16 cellular contexts compared by ENCODE assay signal in genomic region chr1:93576346-93576745, GRCh38.
DNase-seq lines count a peak whose midpoint lies in the region; ATAC-seq and TF ChIP-seq lines count a peak whose summit lies in the region.
"Had no signal": no experiment of that assay in that cellular context is flagged by ENCODE, and none has a peak within 500 bp of the region (broad histone marks: within the 10 kb centered on the region; RNA-seq: fewer than 3 reads in every experiment).

No MANE protein-coding gene starts in this region.

- CTCF ChIA-PET in activated CD4-positive, alpha-beta T cell treated with anti-CD3 and anti-CD28 coated beads for 36 hours (lab: Charles Lee) = interaction anchor here (0.6 to 1.2 kb wide), 2 partner anchors 11 to 21 kb away, joined by 3 read pairs; no protein-coding TSS in a partner anchor

- no peaks in the 10 kb centered on the region for H3K9me3 Mint-ChIP-seq in neural crest cell
- H3K9me3 Mint-ChIP-seq in activated CD4-positive, alpha-beta T cell treated with anti-CD3 and anti-CD28 coated beads for 36 hours (ENCODE audit: low read depth) = no peaks in the 10 kb centered on the region
- H3K9me3 Mint-ChIP-seq: activated naive CD4-positive, alpha-beta T cell treated with anti-CD3 and anti-CD28 coated beads, Interleukin-2, amount 50 U/mL, for 24 hours; H9 had no signal

- H3K36me3 ChIP-seq in ectodermal cell (ENCODE audit: control insufficient read depth, insufficient read depth, low read length) = no peaks in the 10 kb centered on the region
- H3K36me3 ChIP-seq: neutrophil had no signal

- no peaks in the 10 kb centered on the region for H3K9me3 ChIP-seq in ectodermal cell (ENCODE audit: control insufficient read depth, low read length)
- H3K9me3 ChIP-seq: BLaER1 treated with 17β-estradiol and CSF1 and Interleukin-3, amounts not matched to agents 10 nM and 100 nM; neutrophil had no signal

- no peaks in the 10 kb centered on the region for H3K27me3 Mint-ChIP-seq in neural crest cell (ENCODE audit: low read depth)
- H3K27me3 Mint-ChIP-seq in activated CD4-positive, alpha-beta T cell treated with anti-CD3 and anti-CD28 coated beads for 36 hours = no peaks in the 10 kb centered on the region
- H3K27me3 Mint-ChIP-seq: activated naive CD4-positive, alpha-beta T cell treated with anti-CD3 and anti-CD28 coated beads, Interleukin-2, amount 50 U/mL, for 24 hours had no signal

- H3K27ac Mint-ChIP-seq in neural crest cell (ENCODE audit: unreplicated experiment) = peak overlapping the region; percentile 98
- no peak overlapping the region for H3K27ac Mint-ChIP-seq in activated CD4-positive, alpha-beta T cell treated with anti-CD3 and anti-CD28 coated beads for 36 hours
- H3K27ac Mint-ChIP-seq: activated naive CD4-positive, alpha-beta T cell treated with anti-CD3 and anti-CD28 coated beads, Interleukin-2, amount 50 U/mL, for 24 hours had no signal

- peak overlapping the region; percentile 1 for H3K4me3 Mint-ChIP-seq in neural crest cell
- no peak overlapping the region for H3K4me3 Mint-ChIP-seq in activated CD4-positive, alpha-beta T cell treated with anti-CD3 and anti-CD28 coated beads for 36 hours
- H3K4me3 Mint-ChIP-seq: activated naive CD4-positive, alpha-beta T cell treated with anti-CD3 and anti-CD28 coated beads, Interleukin-2, amount 50 U/mL, for 24 hours; H9 had no signal

- peaks cover 34% of the 10 kb centered on the region for H3K4me1 Mint-ChIP-seq in neural crest cell
- H3K4me1 Mint-ChIP-seq in activated CD4-positive, alpha-beta T cell treated with anti-CD3 and anti-CD28 coated beads for 36 hours = no peaks in the 10 kb centered on the region
- H3K4me1 Mint-ChIP-seq: activated naive CD4-positive, alpha-beta T cell treated with anti-CD3 and anti-CD28 coated beads, Interleukin-2, amount 50 U/mL, for 24 hours had no signal

- H3K36me3 Mint-ChIP-seq in neural crest cell (ENCODE audit: low read depth) = peaks cover 13% of the 10 kb centered on the region
- no peaks in the 10 kb centered on the region for H3K36me3 Mint-ChIP-seq in activated CD4-positive, alpha-beta T cell treated with anti-CD3 and anti-CD28 coated beads for 36 hours (ENCODE audit: low read depth)
- H3K36me3 Mint-ChIP-seq: activated naive CD4-positive, alpha-beta T cell treated with anti-CD3 and anti-CD28 coated beads, Interleukin-2, amount 50 U/mL, for 24 hours had no signal

- POLR2A ChIA-PET in activated CD4-positive, alpha-beta T cell treated with anti-CD3 and anti-CD28 coated beads for 36 hours (lab: Charles Lee) = no interaction called here

- H3K4me1 ChIP-seq in ectodermal cell (ENCODE audit: control insufficient read depth, insufficient read depth, low read length) = peaks cover 20% of the 10 kb centered on the region

- ATAC-seq in activated CD4-positive, alpha-beta T cell treated with anti-CD3 and anti-CD28 coated beads for 36 hours = no peak
- ATAC-seq: stimulated activated naive CD8-positive, alpha-beta T cell treated with anti-CD3 and anti-CD28 coated beads, Interleukin-15, Interleukin-2, amounts not matched to agents 100 U/mL and 50 U/mL, for 24 hours had no signal

- TF ChIP-seq CTCF in neural crest cell (conservative IDR thresholded peaks at IDR 0.05) = no peak

- H3K27ac ChIP-seq in ectodermal cell (ENCODE audit: insufficient read depth, low read depth, low read length, poor library complexity, severe bottlenecking) = peak overlapping the region; percentile 70
- H3K27ac ChIP-seq: BLaER1 treated with 17β-estradiol and CSF1 and Interleukin-3, amounts not matched to agents 10 nM and 100 nM; neutrophil had no signal

- H3K27me3 ChIP-seq in ectodermal cell (ENCODE audit: control insufficient read depth, insufficient read depth, low read length, poor library complexity, severe bottlenecking) = no peaks in the 10 kb centered on the region
- H3K27me3 ChIP-seq: BLaER1 treated with 17β-estradiol and CSF1 and Interleukin-3, amounts not matched to agents 10 nM and 100 nM; neutrophil had no signal

- intact Hi-C loops in activated CD4-positive, alpha-beta T cell treated with anti-CD3 and anti-CD28 coated beads for 36 hours (cut with DNase I, micrococcal nuclease) = no loop called here

- in situ Hi-C loops in G401 (cut with HindIII; ENCODE audit: low sequenced_read_pairs) = no loop called here

- no peak overlapping the region for H3K4me3 ChIP-seq in ectodermal cell (ENCODE audit: insufficient read depth, low read depth, low read length)
- H3K4me3 ChIP-seq: BLaER1 treated with 17β-estradiol and CSF1 and Interleukin-3, amounts not matched to agents 10 nM and 100 nM had no signal

- DNase-seq in G401 (ENCODE audit: low spot score) = peak; percentile 51
- DNase-seq in NCI-H446 treated with DMSO at 0.1 percent for 48 hours (lab: John Stamatoyannopoulos, UW) = peak; percentile 79
- DNase-seq in neural crest cell (ENCODE audit: low read depth, low spot score) = no peak
- no peak for DNase-seq in NCI-H187 treated with DMSO at 0.1 percent for 48 hours (lab: John Stamatoyannopoulos, UW)
- no peak for DNase-seq in activated CD4-positive, alpha-beta T cell treated with anti-CD3 and anti-CD28 coated beads for 36 hours
- DNase-seq in putamen (ENCODE audit: low spot score) = no peak
- no peak for DNase-seq in D341Med (ENCODE audit: low spot score)
- DNase-seq: activated CD4-positive, CD25-positive, alpha-beta regulatory T cell treated with anti-CD3 and anti-CD28 coated beads, Interleukin-2, amount 50 U/mL, for 72 hours; effector memory CD4-positive, alpha-beta T cell; H9; stimulated activated CD4-positive, alpha-beta T cell treated with anti-CD3 and anti-CD28 coated beads, Interleukin-1b, Interleukin-23, amount 100 ng/mL, for 48 hours; stimulated activated naive CD8-positive, alpha-beta T cell treated with anti-CD3 and anti-CD28 coated beads, Interleukin-15, Interleukin-2, amounts not matched to agents 100 U/mL and 50 U/mL, for 24 hours had no signal

- WGBS in ectodermal cell, 2 experiments = 78 to 81% methylated on average over 9 of the region's 9 CpGs

Comparison
In these comparisons a context has a peak if more than half of its experiments do, and no peak if none do; other contexts are left out.
1. DNase-seq: peak in G401 (single experiment) and NCI-H446 treated with DMSO at 0.1 percent for 48 hours (single experiment); none in neural crest cell (single experiment), NCI-H187 treated with DMSO at 0.1 percent for 48 hours (single experiment), activated CD4-positive, alpha-beta T cell treated with anti-CD3 and anti-CD28 coated beads for 36 hours (single experiment), putamen (single experiment) and D341Med (single experiment).